8 cellular contexts compared by ENCODE assay signal in the genomic region with DNA sequence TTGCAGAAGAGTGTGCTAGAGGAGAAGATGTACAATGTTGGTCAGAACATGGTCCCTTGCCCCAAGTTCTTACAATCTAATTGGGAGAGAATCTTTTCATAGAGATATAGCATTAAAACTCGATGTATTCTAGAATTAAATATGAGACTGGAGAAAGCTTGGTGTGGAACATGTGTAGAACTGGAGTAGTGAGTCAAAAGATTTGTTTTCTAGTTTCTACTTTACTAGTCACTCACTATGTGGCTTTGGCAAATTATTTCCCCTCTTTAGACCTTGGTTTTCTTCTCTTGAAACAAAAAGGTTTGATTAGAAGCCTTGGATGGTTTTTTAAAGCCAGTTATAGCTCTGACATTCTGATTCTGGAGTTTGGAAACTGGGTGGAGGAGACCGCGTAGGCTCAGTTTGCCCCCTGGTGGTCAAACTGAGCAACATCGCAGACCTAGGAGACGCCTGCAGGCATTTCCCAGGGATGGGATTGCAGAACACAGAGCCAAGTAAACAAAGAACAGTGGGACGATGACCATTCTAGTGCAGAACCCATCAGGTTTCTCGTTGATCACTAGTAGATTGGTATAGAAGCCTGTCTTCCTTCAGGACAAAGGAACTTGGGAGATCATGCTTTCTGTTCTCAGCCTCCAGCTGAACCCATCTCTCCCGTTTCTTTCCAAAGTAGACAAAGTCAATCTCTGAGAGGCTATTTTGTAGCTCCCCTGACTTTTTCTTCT. TPM values are rescaled to one million over a fixed set of nuclear protein-coding genes. Genes with fewer than 3 reads are reported as not detected.
DNase-seq lines count a peak whose midpoint lies in the region; ATAC-seq and TF ChIP-seq lines count a peak whose summit lies in the region.

No MANE protein-coding gene starts in this region.

- no peaks in the 10 kb centered on the region for H3K9me3 ChIP-seq in Panc1 (ENCODE audit: control insufficient read depth, insufficient read depth, low read depth, low read length)
- no peaks in the 10 kb centered on the region for H3K9me3 ChIP-seq in adrenal gland (replicated peaks in 1 of 3)
- H3K9me3 ChIP-seq in left ventricle myocardium inferior (replicated peaks): no peaks in the 10 kb centered on the region
- H3K9me3 ChIP-seq in gastrocnemius medialis: no peaks in the 10 kb centered on the region

- intact Hi-C loops in Panc1 (cut with micrococcal nuclease; ENCODE audit: unreplicated experiment): loop anchor here (1.0 kb wide), 1 partner anchor 37 kb away; no protein-coding TSS in a partner anchor
- intact Hi-C loops in adrenal gland (cut with DNase I): loop anchor here in 1 of 2 donors (10.0 kb wide), 1 partner anchor 125 kb away; no protein-coding TSS in a partner anchor
- intact Hi-C loops in left ventricle myocardium inferior (cut with micrococcal nuclease): no loop called here
- intact Hi-C loops in gastrocnemius medialis (cut with DNase I; ENCODE audit: low total_unique reads): no loop called here

- H3K27me3 ChIP-seq in Panc1 (ENCODE audit: control insufficient read depth, insufficient read depth, low read length): peaks cover 12% of the 10 kb centered on the region
- peaks cover 4% of the 10 kb centered on the region for H3K27me3 ChIP-seq in adrenal gland
- peaks cover 7% of the 10 kb centered on the region for H3K27me3 ChIP-seq in left ventricle myocardium inferior (ENCODE audit: low read depth)
- H3K27me3 ChIP-seq in gastrocnemius medialis: peaks cover 0 to 6% (median 0%) of the 10 kb centered on the region in 3 donors

- peak; percentile 95 for DNase-seq in DMS53 (lab: John Stamatoyannopoulos, UW)
- no peak for DNase-seq in Panc1 (ENCODE audit: low read depth, low spot score)
- DNase-seq in adrenal gland: peak; percentile 37 to 78 (median 57)
- peak; percentile 33 for DNase-seq in left ventricle myocardium inferior
- DNase-seq in gastrocnemius medialis: peak in 1 of 2 donors; percentile 36

- H3K36me3 ChIP-seq in Panc1 (ENCODE audit: control insufficient read depth, insufficient read depth, low read length) (no peaks in the 10 kb centered on the region), adrenal gland (replicated peaks in 1 of 2) (no peaks in the 10 kb centered on the region), left ventricle myocardium inferior (no peaks in the 10 kb centered on the region), gastrocnemius medialis (no peaks in the 10 kb centered on the region)

- in situ Hi-C loops in Panc1 (cut with HindIII; ENCODE audit: low pct_unique_long_range_greater_than_20kb, low sequenced_read_pairs): no loop called here
- in situ Hi-C loops in gastrocnemius medialis (cut with MboI; ENCODE audit: low sequenced_read_pairs in 4 of 4): loop anchor here in 2 of 4 donors (25.0 kb wide), 1 partner anchor 277 kb away; a partner anchor contains a TSS

- ATAC-seq in HG02938 (IDR thresholded peaks at IDR 0.05; ENCODE audit: unreplicated experiment) (peak; percentile 52), Panc1 (peak; percentile 95), gastrocnemius medialis (peak; percentile 88 to 95), GM18907 (IDR thresholded peaks at IDR 0.05; ENCODE audit: unreplicated experiment) (no peak), GM19455 (IDR thresholded peaks at IDR 0.05; ENCODE audit: unreplicated experiment) (no peak)

- H3K4me3 ChIP-seq in Panc1 (ENCODE audit: low read depth in 2 of 2, low read length in 2 of 2) (no peak overlapping the region), adrenal gland (no peak overlapping the region), left ventricle myocardium inferior (no peak overlapping the region), gastrocnemius medialis (no peak overlapping the region)

- H3K27ac ChIP-seq in Panc1 (ENCODE audit: low read length) (no peak overlapping the region), adrenal gland (no peak overlapping the region), left ventricle myocardium inferior (replicated peaks) (no peak overlapping the region), gastrocnemius medialis (no peak overlapping the region)

- CTCF ChIA-PET in Panc1 (lab: Charles Lee): interaction anchor here (0.7 to 3.5 kb wide), 6 partner anchors 12 to 286 kb away, joined by 3 to 24 read pairs (median 6); no protein-coding TSS in a partner anchor

- TF ChIP-seq POLR2A in adrenal gland (IDR thresholded peaks at IDR 0.05) (no peak), gastrocnemius medialis (IDR thresholded peaks at IDR 0.05) (no peak)

- 20 to 23% (median 21%) methylated on average over 8 of the region's 8 CpGs for WGBS in adrenal gland, 4 donors

- H3K4me1 ChIP-seq in Panc1 (ENCODE audit: control insufficient read depth, insufficient read depth, low read length): 0 out of 2 replicates have a peak, but pooled peaks cover 3% of the 10 kb centered on the region
- H3K4me1 ChIP-seq in adrenal gland (replicated peaks in 1 of 2): no peaks in the 10 kb centered on the region
- no peaks in the 10 kb centered on the region for H3K4me1 ChIP-seq in left ventricle myocardium inferior
- no peaks in the 10 kb centered on the region for H3K4me1 ChIP-seq in gastrocnemius medialis

- BruUV-seq in Panc1 (replicated peaks; lab: Mats Ljungman, UMichigan): no TSS peak

- TF ChIP-seq CTCF in Panc1 (IDR thresholded peaks at IDR 0.05) (peak; percentile 98), adrenal gland (IDR thresholded peaks at IDR 0.05) (peak; percentile 68 to 92 (median 81)), left ventricle myocardium inferior (IDR thresholded peaks at IDR 0.05; ENCODE audit: borderline replicate concordance) (peak; percentile 93), gastrocnemius medialis (IDR thresholded peaks at IDR 0.05 in 4 of 5, conservative IDR thresholded peaks at IDR 0.05 in 1 of 5) (peak; percentile 40 to 91 (median 83))

- POLR2A ChIA-PET in Panc1 (lab: Charles Lee): interaction anchor here (0.6 kb wide), 1 partner anchor 129 kb away, joined by 4 read pairs; no protein-coding TSS in a partner anchor

RNA-seq across cellular contexts. Expression of a gene that starts 8.5 kb away (rescaled TPM):
- total RNA-seq in Panc1 (2021; ENCODE audit: unreplicated experiment) (0.15 TPM), adrenal gland (under 1 TPM in 2 of 8 donors, not detected in 6; 0.76 to 0.95 TPM), left ventricle myocardium inferior (6.5 TPM), gastrocnemius medialis (under 1 TPM in 1 of 4 donors, not detected in 3; 0.20 TPM)
- 0.34 TPM for polyA plus RNA-seq in Panc1 (2012; ENCODE audit: insufficient read length)
- under 1 TPM in 2 of 3 donors, not detected in 1; 0.30 to 0.35 TPM for polyA plus RNA-seq in adrenal gland

RNA-seq across cellular contexts. Expression of a gene that starts 8.9 kb away (rescaled TPM):
- total RNA-seq in Panc1 (2021; ENCODE audit: unreplicated experiment): 23.6 TPM
- polyA plus RNA-seq in Panc1 (2012; ENCODE audit: insufficient read length): 11.1 TPM
- total RNA-seq in adrenal gland: 10 to 100 TPM in 6 of 8 donors, 1 to 10 TPM in 2; 7.5 to 17.8 (median 12.1) TPM
- 1 to 10 TPM; 1.9 to 6.6 (median 2.8) TPM for polyA plus RNA-seq in adrenal gland
- total RNA-seq in left ventricle myocardium inferior: 9.6 TPM
- 10 to 100 TPM; 17.1 to 25.2 (median 21.0) TPM for total RNA-seq in gastrocnemius medialis

Comparison
In these comparisons a context has a peak if more than half of its experiments do, and no peak if none do; other contexts are left out.
1. ATAC-seq: peak in HG02938 (single experiment), Panc1 (single experiment) and gastrocnemius medialis (2 of 2); none in GM18907 (single experiment) and GM19455 (single experiment).
2. Peak in every context shown above with its lines, with median percentiles within 50 percentile points of each other: CTCF ChIP-seq.